In genomic region chr14:76768201-76768656, GRCh38 we compare ENCODE assay signal across 1 cellular context.
TF ChIP-seq lines count a peak whose summit lies in the region.

No MANE protein-coding gene starts in this region.

TF ChIP-seq in K562, 482 proteins besides CTCF, POLR2A, EP300 and RAD21 (continued from another document):
- TF ChIP-seq TFE3 (CRISPR knock-in tag; IDR thresholded peaks at IDR 0.05), result no peak
- TF ChIP-seq CREM (IDR thresholded peaks at IDR 0.05; ENCODE audit: low read depth), result peak; percentile 30; the same call in 1 of the 2 replicates
- TF ChIP-seq GABPA (tag; conservative IDR thresholded peaks at IDR 0.05; ENCODE audit: low read depth), result peak; percentile 64
- no peak for TF ChIP-seq FOXJ2 (tag; IDR thresholded peaks at IDR 0.05)
- no peak for TF ChIP-seq SIN3B (IDR thresholded peaks at IDR 0.05; ENCODE audit: low read depth)
- TF ChIP-seq ETV1 (tag; conservative IDR thresholded peaks at IDR 0.05; ENCODE audit: low read depth), result peak; percentile 49; the same call in 1 of the 2 replicates
- TF ChIP-seq, protein P1, sequence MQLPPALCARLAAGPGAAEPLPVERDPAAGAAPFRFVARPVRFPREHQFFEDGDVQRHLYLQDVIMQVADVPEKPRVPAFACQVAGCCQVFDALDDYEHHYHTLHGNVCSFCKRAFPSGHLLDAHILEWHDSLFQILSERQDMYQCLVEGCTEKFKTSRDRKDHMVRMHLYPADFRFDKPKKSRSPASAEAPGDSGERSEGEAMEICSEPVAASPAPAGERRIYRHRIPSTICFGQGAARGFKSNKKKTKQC (CRISPR knock-in tag; IDR thresholded peaks at IDR 0.05), result no peak
- TF ChIP-seq POLR2AphosphoS2 (IDR thresholded peaks at IDR 0.05; ENCODE audit: low read length), result no peak
- no peak for TF ChIP-seq XRCC3 (IDR thresholded peaks at IDR 0.05)
- TF ChIP-seq ZNF224 (CRISPR knock-in tag; IDR thresholded peaks at IDR 0.05), result no peak
- no peak for TF ChIP-seq NFXL1 (CRISPR knock-in tag; IDR thresholded peaks at IDR 0.05)
- no peak for TF ChIP-seq HDAC3 (IDR thresholded peaks at IDR 0.05; ENCODE audit: borderline replicate concordance, partially characterized antibody)
- no peak for TF ChIP-seq PRMT5 (CRISPR knock-in tag; IDR thresholded peaks at IDR 0.05)
- TF ChIP-seq CREB3 (tag; conservative IDR thresholded peaks at IDR 0.05; ENCODE audit: low read depth), result no peak
- TF ChIP-seq NCOR1 (IDR thresholded peaks at IDR 0.05), result peak; percentile 60
- TF ChIP-seq MCM7 (IDR thresholded peaks at IDR 0.05), result no peak
- TF ChIP-seq BHLHE40 (IDR thresholded peaks at IDR 0.05; ENCODE audit: low read length), result peak; percentile 91
- TF ChIP-seq, protein P2, sequence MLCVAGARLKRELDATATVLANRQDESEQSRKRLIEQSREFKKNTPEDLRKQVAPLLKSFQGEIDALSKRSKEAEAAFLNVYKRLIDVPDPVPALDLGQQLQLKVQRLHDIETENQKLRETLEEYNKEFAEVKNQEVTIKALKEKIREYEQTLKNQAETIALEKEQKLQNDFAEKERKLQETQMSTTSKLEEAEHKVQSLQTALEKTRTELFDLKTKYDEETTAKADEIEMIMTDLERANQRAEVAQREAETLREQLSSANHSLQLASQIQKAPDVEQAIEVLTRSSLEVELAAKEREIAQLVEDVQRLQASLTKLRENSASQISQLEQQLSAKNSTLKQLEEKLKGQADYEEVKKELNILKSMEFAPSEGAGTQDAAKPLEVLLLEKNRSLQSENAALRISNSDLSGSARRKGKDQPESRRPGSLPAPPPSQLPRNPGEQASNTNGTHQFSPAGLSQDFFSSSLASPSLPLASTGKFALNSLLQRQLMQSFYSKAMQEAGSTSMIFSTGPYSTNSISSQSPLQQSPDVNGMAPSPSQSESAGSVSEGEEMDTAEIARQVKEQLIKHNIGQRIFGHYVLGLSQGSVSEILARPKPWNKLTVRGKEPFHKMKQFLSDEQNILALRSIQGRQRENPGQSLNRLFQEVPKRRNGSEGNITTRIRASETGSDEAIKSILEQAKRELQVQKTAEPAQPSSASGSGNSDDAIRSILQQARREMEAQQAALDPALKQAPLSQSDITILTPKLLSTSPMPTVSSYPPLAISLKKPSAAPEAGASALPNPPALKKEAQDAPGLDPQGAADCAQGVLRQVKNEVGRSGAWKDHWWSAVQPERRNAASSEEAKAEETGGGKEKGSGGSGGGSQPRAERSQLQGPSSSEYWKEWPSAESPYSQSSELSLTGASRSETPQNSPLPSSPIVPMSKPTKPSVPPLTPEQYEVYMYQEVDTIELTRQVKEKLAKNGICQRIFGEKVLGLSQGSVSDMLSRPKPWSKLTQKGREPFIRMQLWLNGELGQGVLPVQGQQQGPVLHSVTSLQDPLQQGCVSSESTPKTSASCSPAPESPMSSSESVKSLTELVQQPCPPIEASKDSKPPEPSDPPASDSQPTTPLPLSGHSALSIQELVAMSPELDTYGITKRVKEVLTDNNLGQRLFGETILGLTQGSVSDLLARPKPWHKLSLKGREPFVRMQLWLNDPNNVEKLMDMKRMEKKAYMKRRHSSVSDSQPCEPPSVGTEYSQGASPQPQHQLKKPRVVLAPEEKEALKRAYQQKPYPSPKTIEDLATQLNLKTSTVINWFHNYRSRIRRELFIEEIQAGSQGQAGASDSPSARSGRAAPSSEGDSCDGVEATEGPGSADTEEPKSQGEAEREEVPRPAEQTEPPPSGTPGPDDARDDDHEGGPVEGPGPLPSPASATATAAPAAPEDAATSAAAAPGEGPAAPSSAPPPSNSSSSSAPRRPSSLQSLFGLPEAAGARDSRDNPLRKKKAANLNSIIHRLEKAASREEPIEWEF (CRISPR knock-in tag; IDR thresholded peaks at IDR 0.05), result no peak
- no peak for TF ChIP-seq HMGN3 (IDR thresholded peaks at IDR 0.05; ENCODE audit: borderline replicate concordance, extremely low read depth, insufficient read length, low read depth, low read length)
- no peak for TF ChIP-seq NR0B1 (IDR thresholded peaks at IDR 0.05; ENCODE audit: partially characterized antibody)
- TF ChIP-seq, protein P3, sequence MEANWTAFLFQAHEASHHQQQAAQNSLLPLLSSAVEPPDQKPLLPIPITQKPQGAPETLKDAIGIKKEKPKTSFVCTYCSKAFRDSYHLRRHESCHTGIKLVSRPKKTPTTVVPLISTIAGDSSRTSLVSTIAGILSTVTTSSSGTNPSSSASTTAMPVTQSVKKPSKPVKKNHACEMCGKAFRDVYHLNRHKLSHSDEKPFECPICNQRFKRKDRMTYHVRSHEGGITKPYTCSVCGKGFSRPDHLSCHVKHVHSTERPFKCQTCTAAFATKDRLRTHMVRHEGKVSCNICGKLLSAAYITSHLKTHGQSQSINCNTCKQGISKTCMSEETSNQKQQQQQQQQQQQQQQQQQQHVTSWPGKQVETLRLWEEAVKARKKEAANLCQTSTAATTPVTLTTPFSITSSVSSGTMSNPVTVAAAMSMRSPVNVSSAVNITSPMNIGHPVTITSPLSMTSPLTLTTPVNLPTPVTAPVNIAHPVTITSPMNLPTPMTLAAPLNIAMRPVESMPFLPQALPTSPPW (CRISPR knock-in tag; IDR thresholded peaks at IDR 0.05), result peak; percentile 59
- TF ChIP-seq NR2C1 (IDR thresholded peaks at IDR 0.05), result no peak
- TF ChIP-seq NR2C1 (tag; IDR thresholded peaks at IDR 0.05), result no peak
- TF ChIP-seq, protein P4, sequence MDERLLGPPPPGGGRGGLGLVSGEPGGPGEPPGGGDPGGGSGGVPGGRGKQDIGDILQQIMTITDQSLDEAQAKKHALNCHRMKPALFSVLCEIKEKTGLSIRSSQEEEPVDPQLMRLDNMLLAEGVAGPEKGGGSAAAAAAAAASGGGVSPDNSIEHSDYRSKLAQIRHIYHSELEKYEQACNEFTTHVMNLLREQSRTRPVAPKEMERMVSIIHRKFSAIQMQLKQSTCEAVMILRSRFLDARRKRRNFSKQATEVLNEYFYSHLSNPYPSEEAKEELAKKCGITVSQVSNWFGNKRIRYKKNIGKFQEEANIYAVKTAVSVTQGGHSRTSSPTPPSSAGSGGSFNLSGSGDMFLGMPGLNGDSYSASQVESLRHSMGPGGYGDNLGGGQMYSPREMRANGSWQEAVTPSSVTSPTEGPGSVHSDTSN (CRISPR knock-in tag; IDR thresholded peaks at IDR 0.05; ENCODE audit: low read depth), result no peak
- TF ChIP-seq, protein P4 (tag; conservative IDR thresholded peaks at IDR 0.05; ENCODE audit: low read depth), result no peak
- TF ChIP-seq NFIC (IDR thresholded peaks at IDR 0.05), result 0 out of 2 replicates have a peak, but pooled peaks have one; percentile 6
- no peak for TF ChIP-seq ZBTB12 (CRISPR knock-in tag; IDR thresholded peaks at IDR 0.05)
- no peak for TF ChIP-seq STAT6 (CRISPR knock-in tag; IDR thresholded peaks at IDR 0.05)
- no peak for TF ChIP-seq CREB1 (IDR thresholded peaks at IDR 0.05)
- no peak for TF ChIP-seq CREB1 (CRISPR knock-in tag; IDR thresholded peaks at IDR 0.05)
- TF ChIP-seq MBD2 (IDR thresholded peaks at IDR 0.05; ENCODE audit: borderline replicate concordance, low read depth), result 0 out of 2 replicates have a peak, but pooled peaks have one; percentile 33
- TF ChIP-seq, protein P5, sequence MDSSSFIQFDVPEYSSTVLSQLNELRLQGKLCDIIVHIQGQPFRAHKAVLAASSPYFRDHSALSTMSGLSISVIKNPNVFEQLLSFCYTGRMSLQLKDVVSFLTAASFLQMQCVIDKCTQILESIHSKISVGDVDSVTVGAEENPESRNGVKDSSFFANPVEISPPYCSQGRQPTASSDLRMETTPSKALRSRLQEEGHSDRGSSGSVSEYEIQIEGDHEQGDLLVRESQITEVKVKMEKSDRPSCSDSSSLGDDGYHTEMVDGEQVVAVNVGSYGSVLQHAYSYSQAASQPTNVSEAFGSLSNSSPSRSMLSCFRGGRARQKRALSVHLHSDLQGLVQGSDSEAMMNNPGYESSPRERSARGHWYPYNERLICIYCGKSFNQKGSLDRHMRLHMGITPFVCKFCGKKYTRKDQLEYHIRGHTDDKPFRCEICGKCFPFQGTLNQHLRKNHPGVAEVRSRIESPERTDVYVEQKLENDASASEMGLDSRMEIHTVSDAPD (CRISPR knock-in tag; IDR thresholded peaks at IDR 0.05), result no peak
- TF ChIP-seq SMAD4 (CRISPR knock-in tag; conservative IDR thresholded peaks at IDR 0.05), result peak; percentile 79
